Comparison of ENCODE assay signal across 8 cellular contexts in the genomic region with DNA sequence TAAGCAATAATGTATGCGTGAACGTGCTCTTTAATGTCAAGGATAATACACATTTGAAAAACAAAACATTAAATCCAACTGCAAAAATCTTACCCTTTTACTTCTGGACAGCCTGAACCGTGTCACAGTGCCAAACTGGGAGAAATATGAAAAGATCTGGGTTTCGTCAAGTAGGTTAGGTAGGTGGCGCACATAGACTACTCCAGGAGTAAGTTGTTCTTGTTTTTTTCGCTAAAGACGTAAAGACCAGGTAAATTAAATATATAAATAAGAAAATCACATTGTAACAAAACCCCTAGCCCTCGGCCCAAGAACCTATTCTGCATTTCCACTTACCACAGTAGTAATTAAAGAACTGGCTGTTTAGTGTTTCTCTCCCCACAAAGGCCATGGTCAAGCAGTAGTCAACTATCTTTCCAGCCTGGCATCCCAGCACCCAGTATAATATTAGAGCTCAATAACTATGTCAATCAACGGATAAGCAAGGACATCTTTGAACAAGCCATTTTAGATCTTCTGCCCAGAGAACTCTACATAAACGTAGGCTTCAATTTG. TPM values are rescaled to one million over a fixed set of nuclear protein-coding genes. Genes with fewer than 3 reads are reported as not detected.
DNase-seq lines count a peak whose midpoint lies in the region; ATAC-seq and TF ChIP-seq lines count a peak whose summit lies in the region.

No MANE protein-coding gene starts in this region.

- no peak overlapping the region for H2BK15ac ChIP-seq in IMR-90 (ENCODE audit: low read depth, low read length)

- POLR2A ChIA-PET in Caco-2 (lab: Charles Lee): interaction anchor here (0.6 to 2.4 kb wide), 3 partner anchors 28 to 203 kb away, joined by 3 to 22 read pairs (median 8); no protein-coding TSS in a partner anchor
- POLR2A ChIA-PET in IMR-90 (lab: Charles Lee; ENCODE audit: unreplicated experiment): no interaction called here

- no peaks in the 10 kb centered on the region for H3K27me3 Mint-ChIP-seq in Caco-2 (ENCODE audit: insufficient read depth, unreplicated experiment)

- H4K8ac ChIP-seq in IMR-90 (ENCODE audit: low read depth in 2 of 2, low read length in 2 of 2): no peak overlapping the region

- H3K36me3 Mint-ChIP-seq in Caco-2 (ENCODE audit: insufficient read depth, unreplicated experiment): peaks cover 59% of the 10 kb centered on the region

- H4K5ac ChIP-seq in IMR-90 (ENCODE audit: low read depth, low read length): no peak overlapping the region; the same call in 1 of the 2 replicates

- no peak for TF ChIP-seq POLR2A in IMR-90 (IDR thresholded peaks at IDR 0.05; ENCODE audit: low read depth, low read length)

- H3K4me3 ChIP-seq in Caco-2 (ENCODE audit: low read depth, low read length) (peak overlapping the region; percentile 82), IMR-90 (ENCODE audit: insufficient read depth, low read depth, low read length) (peak overlapping the region; percentile 79), liver (ENCODE audit: low read depth in 1 of 3, low read length in 3 of 3) (peak overlapping the region; percentile 87 to 100 (median 97)), upper lobe of right lung (peak overlapping the region; percentile 69)

- WGBS in IMR-90 (ENCODE audit: extremely low coverage in 2 of 2, insufficient read length in 1 of 2), 2 experiments: 0% methylated on average over 1 of the region's 10 CpGs; no CpG with 5 or more reads in 1 of the 2 experiments
- 47% methylated on average over 10 of the region's 10 CpGs for WGBS in liver

- no peak overlapping the region for H2AFZ ChIP-seq in IMR-90 (replicated peaks; ENCODE audit: low read length, poor library complexity)

- H4K20me1 ChIP-seq in IMR-90 (ENCODE audit: insufficient read depth, low read length): peaks cover 17% of the 10 kb centered on the region

- H3K27me3 ChIP-seq in Caco-2 (replicated peaks; ENCODE audit: control insufficient read depth, insufficient read depth, low read length): no peaks in the 10 kb centered on the region
- no peaks in the 10 kb centered on the region; the same call in 1 of the 2 replicates for H3K27me3 ChIP-seq in IMR-90 (ENCODE audit: control insufficient read depth, insufficient read depth, low read length)
- no peaks in the 10 kb centered on the region for H3K27me3 ChIP-seq in liver (ENCODE audit: control insufficient read depth in 4 of 4, insufficient read depth in 4 of 4, low read length in 3 of 4)
- no peaks in the 10 kb centered on the region for H3K27me3 ChIP-seq in upper lobe of right lung

- no peaks in the 10 kb centered on the region for H3K9me3 ChIP-seq in Caco-2
- H3K9me3 ChIP-seq in IMR-90 (ENCODE audit: control insufficient read depth, insufficient read depth, low read length): no peaks in the 10 kb centered on the region
- no peaks in the 10 kb centered on the region for H3K9me3 ChIP-seq in liver (ENCODE audit: control insufficient read depth in 4 of 4, low read length in 3 of 4)
- no peaks in the 10 kb centered on the region for H3K9me3 ChIP-seq in upper lobe of right lung

- CTCF ChIA-PET in Caco-2 (lab: Charles Lee) (interaction anchor here (1.5 to 2.4 kb wide), 2 partner anchors 43 to 239 kb away, joined by 8 to 10 read pairs; no protein-coding TSS in a partner anchor), IMR-90 (lab: Yijun Ruan, JAX) (interaction anchor here (0.6 to 1.3 kb wide), 3 partner anchors 12 to 718 kb away, joined by 3 read pairs; no protein-coding TSS in a partner anchor)

- BruUV-seq in Caco-2 (replicated peaks; lab: Mats Ljungman, UMichigan): no TSS peak
- BruUV-seq in IMR-90 (replicated peaks; lab: Mats Ljungman, UMichigan): no TSS peak

- no peak overlapping the region for H4K91ac ChIP-seq in IMR-90 (ENCODE audit: insufficient read depth, low read depth, low read length)

- H3K4me2 ChIP-seq in IMR-90 (ENCODE audit: low read depth, low read length): peak overlapping the region; percentile 89

- no peak for TF ChIP-seq RAD21 in IMR-90 (IDR thresholded peaks at IDR 0.05; ENCODE audit: low read length)
- TF ChIP-seq RAD21 in liver (IDR thresholded peaks at IDR 0.05): no peak

- DNase-seq in Caco-2: no peak
- no peak for DNase-seq in IMR-90
- peak; percentile 31 for DNase-seq in amniotic epithelial cell (ENCODE audit: low read depth)
- no peak for DNase-seq in upper lobe of right lung

- no peak overlapping the region for H3K18ac ChIP-seq in IMR-90 (ENCODE audit: low read depth, low read length)

- no peak overlapping the region for H2AK9ac ChIP-seq in IMR-90 (replicated peaks; ENCODE audit: low read depth, low read length, poor library complexity)

- TF ChIP-seq CTCF in Caco-2 (IDR thresholded peaks at IDR 0.05; ENCODE audit: insufficient read depth in 1 of 2, low read depth in 1 of 2, low read length in 1 of 2, severe bottlenecking in 1 of 2, unreplicated experiment in 1 of 2) (peak in 1 of 2 experiments; percentile 34), IMR-90 (conservative IDR thresholded peaks at IDR 0.05; ENCODE audit: low read depth, low read length) (0 out of 2 replicates have a peak, but pooled peaks have one; percentile 9), liver (IDR thresholded peaks at IDR 0.05; ENCODE audit: low read depth, low read length, missing input control) (no peak), upper lobe of right lung (IDR thresholded peaks at IDR 0.05) (no peak)

- dilution Hi-C loops in IMR-90 (cut with HindIII; ENCODE audit: low sequenced_read_pairs, unreplicated experiment): no loop called here

- intact Hi-C loops in Caco-2 (cut with micrococcal nuclease; ENCODE audit: unreplicated experiment) (loop anchor here (1.0 to 5.0 kb wide), 3 partner anchors 20 to 204 kb away; a partner anchor contains a TSS), IMR-90 (cut with micrococcal nuclease) (loop anchor here (1.0 kb wide), 1 partner anchor 204 kb away; no protein-coding TSS in a partner anchor), upper lobe of right lung (cut with DNase I) (no loop called here)

- no peaks in the 10 kb centered on the region for H3K9me3 Mint-ChIP-seq in Caco-2 (ENCODE audit: unreplicated experiment)

- peaks cover 15% of the 10 kb centered on the region for H3K4me1 Mint-ChIP-seq in Caco-2 (ENCODE audit: low read depth, unreplicated experiment)

- H3K9ac ChIP-seq in IMR-90 (ENCODE audit: low read depth, low read length) (peak overlapping the region; percentile 94; the same call in 1 of the 2 replicates), liver (ENCODE audit: low read depth in 1 of 2, low read length in 2 of 2) (peak overlapping the region; percentile 66 to 98)

- H3K27ac ChIP-seq in IMR-90 (ENCODE audit: insufficient read depth, low read length): no peak overlapping the region
- H3K27ac ChIP-seq in liver (ENCODE audit: low read depth in 1 of 2, low read length in 2 of 2): peak overlapping the region; percentile 57 to 86
- H3K27ac ChIP-seq in upper lobe of right lung: peak overlapping the region; percentile 74

- H3K23ac ChIP-seq in IMR-90 (ENCODE audit: low read depth, low read length): peak overlapping the region; percentile 82; the same call in 1 of the 2 replicates

- peak overlapping the region; percentile 7; the same call in 1 of the 2 replicates for H3K56ac ChIP-seq in IMR-90 (ENCODE audit: extremely low read depth, insufficient read depth, low read length)

- ATAC-seq in IMR-90 (ENCODE audit: low read depth) (no peak), upper lobe of right lung (no peak), HG02571 (IDR thresholded peaks at IDR 0.05; ENCODE audit: unreplicated experiment) (no peak), HG03354 (IDR thresholded peaks at IDR 0.05; ENCODE audit: poor library complexity, severe bottlenecking, unreplicated experiment) (no peak), HG03097 (IDR thresholded peaks at IDR 0.05; ENCODE audit: low FRiP score, unreplicated experiment) (no peak)

- no peak overlapping the region for H2BK20ac ChIP-seq in IMR-90 (ENCODE audit: low read depth, low read length)

- peak overlapping the region; percentile 96 for H3K27ac Mint-ChIP-seq in Caco-2 (ENCODE audit: unreplicated experiment)

- no peak overlapping the region for H2BK120ac ChIP-seq in IMR-90 (ENCODE audit: low read depth, low read length)

- H3K79me1 ChIP-seq in IMR-90 (ENCODE audit: low read depth in 1 of 2, low read length in 2 of 2): peaks cover 26 to 27% of the 10 kb centered on the region in 2 experiments

- H3K4me3 Mint-ChIP-seq in Caco-2 (ENCODE audit: unreplicated experiment): peak overlapping the region; percentile 98

- H3K9me1 ChIP-seq in IMR-90 (ENCODE audit: insufficient read depth, low read length): no peaks in the 10 kb centered on the region; the same call in 1 of the 2 replicates

- no peak overlapping the region for H2BK5ac ChIP-seq in IMR-90 (ENCODE audit: low read depth, low read length, poor library complexity, severe bottlenecking)

- H3K4ac ChIP-seq in IMR-90 (ENCODE audit: low read depth, low read length): no peak overlapping the region; the same call in 1 of the 2 replicates

- H3K14ac ChIP-seq in IMR-90 (replicated peaks; ENCODE audit: low read depth, low read length): peak overlapping the region; percentile 91; the same call in 1 of the 2 replicates

- no peak overlapping the region for H2AK5ac ChIP-seq in IMR-90 (ENCODE audit: low read depth, low read length)

- H3K36me3 ChIP-seq in Caco-2 (ENCODE audit: control insufficient read depth, insufficient read depth, low read length) (peaks cover 5% of the 10 kb centered on the region; the same call in 1 of the 2 replicates), IMR-90 (ENCODE audit: control insufficient read depth, insufficient read depth, low read length) (peaks cover 14% of the 10 kb centered on the region), liver (ENCODE audit: control insufficient read depth in 4 of 4, insufficient read depth in 3 of 4, low read depth in 1 of 4, low read length in 3 of 4) (peaks cover 6 to 21% (median 15%) of the 10 kb centered on the region in 4 donors), upper lobe of right lung (peaks cover 46% of the 10 kb centered on the region)

- peaks cover 14% of the 10 kb centered on the region for H3K4me1 ChIP-seq in Caco-2
- no peaks in the 10 kb centered on the region for H3K4me1 ChIP-seq in IMR-90 (ENCODE audit: control insufficient read depth, insufficient read depth, low read length)
- peaks cover 1 to 12% (median 7%) of the 10 kb centered on the region in 4 donors for H3K4me1 ChIP-seq in liver (ENCODE audit: control insufficient read depth in 4 of 4, insufficient read depth in 4 of 4, low read length in 3 of 4)
- peaks cover 11% of the 10 kb centered on the region for H3K4me1 ChIP-seq in upper lobe of right lung

- in situ Hi-C loops in IMR-90 (cut with MboI; ENCODE audit: low sequenced_read_pairs): loop anchor here (25.0 kb wide), 1 partner anchor 648 kb away; no protein-coding TSS in a partner anchor

RNA-seq across cellular contexts. Expression of a gene that starts 1.1 kb away (rescaled TPM):
- total RNA-seq in Caco-2 (2022) (84.7 and 104 TPM in 2 replicates), IMR-90 (2012; rRNA removed) (19.5 and 47.8 TPM in 2 replicates), liver (10 to 100 TPM; 13.4 to 18.0 TPM), upper lobe of right lung (36.4 TPM)
- polyA plus RNA-seq in IMR-90 (2012; rRNA removed) (22.7 and 24.3 TPM in 2 replicates), liver (10 to 100 TPM; 14.4 to 25.6 TPM)
- polyA plus RNA-seq in IMR-90 (2012; cell fraction: cytosol; rRNA removed): 3.9 and 5.8 TPM in 2 replicates
- polyA plus RNA-seq in IMR-90 (2012; cell fraction: nucleus; rRNA removed; ENCODE audit: low replicate concordance): 2.9 and 12.4 TPM in 2 replicates

RNA-seq across cellular contexts. Expression of a gene that starts 19.9 kb away (rescaled TPM):
- total RNA-seq in Caco-2 (2022): 125 and 136 TPM in 2 replicates
- 56.3 and 57.5 TPM in 2 replicates for total RNA-seq in IMR-90 (2012; rRNA removed)
- 28.4 and 31.0 TPM in 2 replicates for polyA plus RNA-seq in IMR-90 (2012; rRNA removed)
- polyA plus RNA-seq in IMR-90 (2012; cell fraction: cytosol; rRNA removed): 6.5 and 20.6 TPM in 2 replicates
- polyA plus RNA-seq in IMR-90 (2012; cell fraction: nucleus; rRNA removed; ENCODE audit: low replicate concordance): 2.2 and 12.0 TPM in 2 replicates
- total RNA-seq in liver: 10 to 100 TPM; 18.3 to 30.6 TPM
- polyA plus RNA-seq in liver: 10 to 100 TPM; 17.0 TPM
- total RNA-seq in upper lobe of right lung: 48.2 TPM
